ENCODE assay signal across 2 cellular contexts in genomic region chr2:66853585-66853984, GRCh38.
TF ChIP-seq lines count a peak whose summit lies in the region.

No MANE protein-coding gene starts in this region.

TF ChIP-seq in IMR-90, 13 proteins besides CTCF, POLR2A, EP300 and RAD21:
- TF ChIP-seq CHD1 (IDR thresholded peaks at IDR 0.05; ENCODE audit: low read depth, low read length) (no peak), MXI1 (IDR thresholded peaks at IDR 0.05; ENCODE audit: borderline replicate concordance, low read depth, low read length) (no peak), USF2 (IDR thresholded peaks at IDR 0.05; ENCODE audit: low read depth, low read length) (no peak), MAZ (IDR thresholded peaks at IDR 0.05; ENCODE audit: borderline replicate concordance, low read depth, low read length) (no peak), RFX5 (IDR thresholded peaks at IDR 0.05; ENCODE audit: low read depth, low read length) (no peak), MAFK (IDR thresholded peaks at IDR 0.05; ENCODE audit: low read depth, low read length) (no peak), CEBPB (IDR thresholded peaks at IDR 0.05; ENCODE audit: low read depth, low read length) (no peak), RCOR1 (IDR thresholded peaks at IDR 0.05; ENCODE audit: insufficient replicate concordance, low read length) (no peak), NFE2L2 (IDR thresholded peaks at IDR 0.05; ENCODE audit: low read depth, low read length) (no peak)

TF ChIP-seq in H1, 55 proteins besides CTCF, POLR2A, EP300 and RAD21:
- no peak for TF ChIP-seq ATF2 (IDR thresholded peaks at IDR 0.05; ENCODE audit: low read length)
- TF ChIP-seq NANOG (IDR thresholded peaks at IDR 0.05; ENCODE audit: insufficient read depth, low read depth, low read length, poor library complexity, severe bottlenecking), result no peak
- no peak for TF ChIP-seq SP4 (IDR thresholded peaks at IDR 0.05; ENCODE audit: low read length)
- TF ChIP-seq ZNF274 (IDR thresholded peaks at IDR 0.05; ENCODE audit: borderline replicate concordance, extremely low read depth, low read length), result no peak
- TF ChIP-seq EGR1 (IDR thresholded peaks at IDR 0.05; ENCODE audit: borderline replicate concordance, low read depth, low read length), result no peak
- TF ChIP-seq, protein P1, sequence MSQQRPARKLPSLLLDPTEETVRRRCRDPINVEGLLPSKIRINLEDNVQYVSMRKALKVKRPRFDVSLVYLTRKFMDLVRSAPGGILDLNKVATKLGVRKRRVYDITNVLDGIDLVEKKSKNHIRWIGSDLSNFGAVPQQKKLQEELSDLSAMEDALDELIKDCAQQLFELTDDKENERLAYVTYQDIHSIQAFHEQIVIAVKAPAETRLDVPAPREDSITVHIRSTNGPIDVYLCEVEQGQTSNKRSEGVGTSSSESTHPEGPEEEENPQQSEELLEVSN (IDR thresholded peaks at IDR 0.05), result no peak
